ENCODE assay signal across 21 cellular contexts in genomic region chr11:83200035-83200434, GRCh38. TPM values are rescaled to one million over a fixed set of nuclear protein-coding genes. Genes with fewer than 3 reads are reported as not detected.
DNase-seq lines count a peak whose midpoint lies in the region; ATAC-seq and TF ChIP-seq lines count a peak whose summit lies in the region.
"Had no signal": no experiment of that assay in that cellular context is flagged by ENCODE, and none has a peak within 500 bp of the region (broad histone marks: within the 10 kb centered on the region; RNA-seq: fewer than 3 reads in every experiment).

No MANE protein-coding gene starts in this region.

- no peak overlapping the region for H2AFZ ChIP-seq in hepatocyte
- H2AFZ ChIP-seq: GM23248 had no signal

- no peak for TF ChIP-seq POLR2A in testis (IDR thresholded peaks at IDR 0.05)

- TF ChIP-seq CTCF in neural crest cell (conservative IDR thresholded peaks at IDR 0.05) (no peak), hepatocyte (IDR thresholded peaks at IDR 0.05; ENCODE audit: poor library complexity) (no peak), testis (IDR thresholded peaks at IDR 0.05) (no peak)

- no peaks in the 10 kb centered on the region for H3K27me3 ChIP-seq in hepatocyte
- H3K27me3 ChIP-seq in testis, result no peaks in the 10 kb centered on the region
- H3K27me3 ChIP-seq: BLaER1 had no signal

- no peaks in the 10 kb centered on the region for H3K27me3 Mint-ChIP-seq in activated T-cell treated with anti-CD3 and anti-CD28 coated beads, Interleukin-2, amount 50 U/mL, for 72 hours (ENCODE audit: low read depth)
- no peaks in the 10 kb centered on the region for H3K27me3 Mint-ChIP-seq in central memory CD8-positive, alpha-beta T cell
- no peaks in the 10 kb centered on the region for H3K27me3 Mint-ChIP-seq in neural crest cell (ENCODE audit: low read depth)
- H3K27me3 Mint-ChIP-seq: B cell; CD4-positive, alpha-beta T cell; CD8-positive, alpha-beta memory T cell had no signal

- ATAC-seq in activated T-cell treated with anti-CD3 and anti-CD28 coated beads, Interleukin-2, amount 50 U/mL, for 72 hours (replicated peaks in 1 of 2), result no peak
- no peak for ATAC-seq in central memory CD8-positive, alpha-beta T cell (replicated peaks; ENCODE audit: extremely low read depth, poor library complexity, severe bottlenecking)
- no peak for ATAC-seq in HG03139 (IDR thresholded peaks at IDR 0.05; ENCODE audit: unreplicated experiment)
- ATAC-seq: GM12878 had no signal

- intact Hi-C loops in testis (cut with DNase I; ENCODE audit: low total_unique reads), result no loop called here

- no peaks in the 10 kb centered on the region for H4K20me1 ChIP-seq in hepatocyte (ENCODE audit: insufficient read depth, poor library complexity, severe bottlenecking)
- H4K20me1 ChIP-seq: BLaER1 had no signal

- no peaks in the 10 kb centered on the region for H3K9me2 ChIP-seq in hepatocyte (replicated peaks; ENCODE audit: insufficient read depth)

- H3K27ac ChIP-seq in hepatocyte (no peak overlapping the region), testis (no peak overlapping the region)
- H3K27ac ChIP-seq: 22Rv1, BLaER1, C4-2B, GM23248 had no signal

- H3K27ac Mint-ChIP-seq in activated T-cell treated with anti-CD3 and anti-CD28 coated beads, Interleukin-2, amount 50 U/mL, for 72 hours, result peak overlapping the region; percentile 4
- peak overlapping the region; percentile 25 for H3K27ac Mint-ChIP-seq in central memory CD8-positive, alpha-beta T cell (ENCODE audit: low read depth)
- peak overlapping the region; percentile 21 for H3K27ac Mint-ChIP-seq in neural crest cell (ENCODE audit: unreplicated experiment)
- H3K27ac Mint-ChIP-seq: B cell; CD4-positive, alpha-beta T cell had no signal

- no peaks in the 10 kb centered on the region for H3K9me3 Mint-ChIP-seq in activated T-cell treated with anti-CD3 and anti-CD28 coated beads, Interleukin-2, amount 50 U/mL, for 72 hours
- H3K9me3 Mint-ChIP-seq in central memory CD8-positive, alpha-beta T cell, result no peaks in the 10 kb centered on the region
- no peaks in the 10 kb centered on the region for H3K9me3 Mint-ChIP-seq in neural crest cell
- H3K9me3 Mint-ChIP-seq: CD4-positive, alpha-beta T cell; CD8-positive, alpha-beta memory T cell had no signal

- H3K4me1 Mint-ChIP-seq in activated T-cell treated with anti-CD3 and anti-CD28 coated beads, Interleukin-2, amount 50 U/mL, for 72 hours (ENCODE audit: low read depth), result peaks cover 22% of the 10 kb centered on the region
- peaks cover 32% of the 10 kb centered on the region for H3K4me1 Mint-ChIP-seq in central memory CD8-positive, alpha-beta T cell
- peaks cover 19% of the 10 kb centered on the region for H3K4me1 Mint-ChIP-seq in neural crest cell

- H3K36me3 Mint-ChIP-seq in activated T-cell treated with anti-CD3 and anti-CD28 coated beads, Interleukin-2, amount 50 U/mL, for 72 hours (ENCODE audit: insufficient read depth in 2 of 2), result peaks cover 0 to 3% of the 10 kb centered on the region in 2 donors
- peaks cover 15% of the 10 kb centered on the region for H3K36me3 Mint-ChIP-seq in central memory CD8-positive, alpha-beta T cell (ENCODE audit: insufficient read depth)
- H3K36me3 Mint-ChIP-seq in neural crest cell (ENCODE audit: low read depth), result peaks cover 3% of the 10 kb centered on the region

- no peak for DNase-seq in activated T-cell treated with anti-CD3 and anti-CD28 coated beads, Interleukin-2, amount 50 U/mL, for 72 hours
- DNase-seq in activated T-cell treated with anti-CD3 and anti-CD28 coated beads for 4 hours, result no peak
- no peak for DNase-seq in central memory CD8-positive, alpha-beta T cell (ENCODE audit: low spot score in 2 of 2)
- no peak for DNase-seq in neural crest cell (ENCODE audit: low read depth, low spot score)
- DNase-seq in hepatocyte (ENCODE audit: low spot score), result no peak
- DNase-seq in testis, result no peak
- DNase-seq: CD4-positive, alpha-beta T cell; CD8-positive, alpha-beta memory T cell; DMS 273 treated with DMSO at 0.1 percent for 48 hours; DMS79; EL; GDM1; GM23248; H7; HCEC 1CT had no signal

- no peaks in the 10 kb centered on the region for H3K36me3 ChIP-seq in hepatocyte (replicated peaks; ENCODE audit: insufficient read depth, low read depth)
- H3K36me3 ChIP-seq in testis (ENCODE audit: low read depth, missing control alignments), result no peaks in the 10 kb centered on the region
- H3K36me3 ChIP-seq: BLaER1 had no signal

- H3K4me3 Mint-ChIP-seq in activated T-cell treated with anti-CD3 and anti-CD28 coated beads, Interleukin-2, amount 50 U/mL, for 72 hours, result no peak overlapping the region
- no peak overlapping the region for H3K4me3 Mint-ChIP-seq in central memory CD8-positive, alpha-beta T cell
- no peak overlapping the region for H3K4me3 Mint-ChIP-seq in neural crest cell
- H3K4me3 Mint-ChIP-seq: B cell; CD4-positive, alpha-beta T cell; CD8-positive, alpha-beta memory T cell had no signal

- 77% methylated on average over 1 of the region's 1 CpG for whole genome bisulfite sequencing in hepatocyte (ENCODE audit: low lambda C conversion rate, missing lambda C conversion rate)
- WGBS in testis, 2 donors, result 100% methylated on average over 1 of the region's 1 CpG

- H3K4me1 ChIP-seq in hepatocyte (ENCODE audit: insufficient read depth), result peaks cover 19% of the 10 kb centered on the region
- H3K4me1 ChIP-seq in testis, result peaks cover 14% of the 10 kb centered on the region

- H3K4me3 ChIP-seq in hepatocyte (no peak overlapping the region), testis (no peak overlapping the region)
- H3K4me3 ChIP-seq: BLaER1, GM12878, GM23248 had no signal

- no peaks in the 10 kb centered on the region for H3K9me3 ChIP-seq in hepatocyte (ENCODE audit: low read depth)
- H3K9me3 ChIP-seq in testis, result no peaks in the 10 kb centered on the region

- H3K79me2 ChIP-seq in hepatocyte, result peaks cover 27% of the 10 kb centered on the region

- H3K4me2 ChIP-seq in hepatocyte, result no peak overlapping the region
- H3K4me2 ChIP-seq: BLaER1 had no signal

RNA-seq across cellular contexts. Expression of gene ANKRD42, which starts 6.5 kb away (rescaled TPM):
- 1 to 10 TPM; 4.9 to 6.6 TPM for total RNA-seq in activated T-cell treated with anti-CD3 and anti-CD28 coated beads, Interleukin-2, amount 50 U/mL, for 72 hours
- total RNA-seq in neural crest cell, result 7.8 and 7.9 TPM in 2 replicates
- 8.3 and 9.2 TPM in 2 replicates for total RNA-seq in hepatocyte
- 9.5 and 9.7 TPM in 2 replicates for polyA plus RNA-seq in hepatocyte
- total RNA-seq in testis, result 10 to 100 TPM; 49.8 to 66.1 TPM
- 79.7 TPM for polyA plus RNA-seq in testis (ENCODE audit: insufficient read depth, low read depth, low replicate concordance)

RNA-seq across cellular contexts. Expression of gene PCF11, which starts 43.1 kb away (rescaled TPM):
- 10 to 100 TPM; 79.5 to 85.6 TPM for total RNA-seq in activated T-cell treated with anti-CD3 and anti-CD28 coated beads, Interleukin-2, amount 50 U/mL, for 72 hours
- total RNA-seq in neural crest cell (67.3 and 67.9 TPM in 2 replicates), hepatocyte (52.3 and 60.4 TPM in 2 replicates), testis (10 to 100 TPM; 80.5 to 100.0 TPM)
- polyA plus RNA-seq in hepatocyte (15.2 TPM in 2 replicates), testis (ENCODE audit: insufficient read depth, low read depth, low replicate concordance) (36.1 TPM)
